11 cellular contexts compared by ENCODE assay signal in genomic region chr11:107770546-107770945, GRCh38. TPM values are rescaled to one million over a fixed set of nuclear protein-coding genes. Genes with fewer than 3 reads are reported as not detected.
DNase-seq lines count a peak whose midpoint lies in the region; ATAC-seq and TF ChIP-seq lines count a peak whose summit lies in the region.
"Had no signal": no experiment of that assay in that cellular context is flagged by ENCODE, and none has a peak within 500 bp of the region (broad histone marks: within the 10 kb centered on the region; RNA-seq: fewer than 3 reads in every experiment).

No MANE protein-coding gene starts in this region.

- POLR2A ChIA-PET in activated CD4-positive, alpha-beta memory T cell treated with anti-CD3 and anti-CD28 coated beads, Interleukin-2, amount 10 ng/mL, durations not matched to agents 7 days and 5 days (lab: Charles Lee), result no interaction called here

- ATAC-seq in HG03060 (IDR thresholded peaks at IDR 0.05; ENCODE audit: low read depth, unreplicated experiment) (peak; percentile 6), GM21381 (IDR thresholded peaks at IDR 0.05; ENCODE audit: unreplicated experiment) (no peak)

- DNase-seq in GM03348 (ENCODE audit: low spot score), result peak; percentile 38
- no peak for DNase-seq in activated CD4-positive, alpha-beta memory T cell treated with anti-CD3 and anti-CD28 coated beads, Interleukin-2, amount 10 ng/mL, durations not matched to agents 7 days and 5 days
- no peak for DNase-seq in neuronal stem cell (ENCODE audit: low spot score)
- no peak for DNase-seq in NCI-H510A treated with DMSO at 0.1 percent for 48 hours (lab: John Stamatoyannopoulos, UW)
- DNase-seq in erythroblast (lab: John Stamatoyannopoulos, UW), result no peak
- DNase-seq in NCI-H345 treated with DMSO at 0.1 percent for 48 hours (lab: John Stamatoyannopoulos, UW; ENCODE audit: unreplicated experiment), result no peak
- DNase-seq: left lung had no signal

- H3K4ac ChIP-seq in neuronal stem cell (ENCODE audit: low read length), result no peak overlapping the region

- peaks cover 10% of the 10 kb centered on the region for H3K27me3 Mint-ChIP-seq in activated CD4-positive, alpha-beta memory T cell treated with anti-CD3 and anti-CD28 coated beads, Interleukin-2, amount 10 ng/mL, durations not matched to agents 7 days and 5 days

- H3K18ac ChIP-seq in neuronal stem cell (ENCODE audit: low read length), result no peak overlapping the region

- H3K27ac ChIP-seq in neuronal stem cell (replicated peaks; ENCODE audit: low read length), result no peak overlapping the region
- H3K27ac ChIP-seq: cardiac muscle cell, left lung had no signal

- H3K9me3 Mint-ChIP-seq in activated CD4-positive, alpha-beta memory T cell treated with anti-CD3 and anti-CD28 coated beads, Interleukin-2, amount 10 ng/mL, durations not matched to agents 7 days and 5 days, result no peaks in the 10 kb centered on the region

- peak overlapping the region; percentile 81 for H2AFZ ChIP-seq in neuronal stem cell (ENCODE audit: low read length)

- H3K4me1 Mint-ChIP-seq in activated CD4-positive, alpha-beta memory T cell treated with anti-CD3 and anti-CD28 coated beads, Interleukin-2, amount 10 ng/mL, durations not matched to agents 7 days and 5 days, result peaks cover 17% of the 10 kb centered on the region

- H2BK5ac ChIP-seq in neuronal stem cell (ENCODE audit: low read length), result no peak overlapping the region

- H3K27ac Mint-ChIP-seq in activated CD4-positive, alpha-beta memory T cell treated with anti-CD3 and anti-CD28 coated beads, Interleukin-2, amount 10 ng/mL, durations not matched to agents 7 days and 5 days, result peak overlapping the region; percentile 18

- H3K4me2 ChIP-seq in neuronal stem cell (ENCODE audit: insufficient read depth, low read length, poor library complexity, severe bottlenecking), result no peak overlapping the region

- no peaks in the 10 kb centered on the region for H3K36me3 ChIP-seq in neuronal stem cell (replicated peaks in 1 of 2; ENCODE audit: control insufficient read depth in 2 of 2, insufficient read depth in 2 of 2, low read length in 2 of 2)
- H3K36me3 ChIP-seq: cardiac muscle cell, left lung had no signal

- CTCF ChIA-PET in activated CD4-positive, alpha-beta memory T cell treated with anti-CD3 and anti-CD28 coated beads, Interleukin-2, amount 10 ng/mL, durations not matched to agents 7 days and 5 days (lab: Charles Lee), result interaction anchor here (0.6 to 4.8 kb wide), 13 partner anchors 8 to 523 kb away, joined by 3 to 30 read pairs (median 3); no protein-coding TSS in a partner anchor

- H4K8ac ChIP-seq in neuronal stem cell (ENCODE audit: low read depth, low read length), result no peak overlapping the region

- no peaks in the 10 kb centered on the region for H3K36me3 Mint-ChIP-seq in activated CD4-positive, alpha-beta memory T cell treated with anti-CD3 and anti-CD28 coated beads, Interleukin-2, amount 10 ng/mL, durations not matched to agents 7 days and 5 days (ENCODE audit: low read depth)

- H2BK15ac ChIP-seq in neuronal stem cell (ENCODE audit: low read length), result no peak overlapping the region

- H3K4me3 ChIP-seq in neuronal stem cell (ENCODE audit: low read length in 2 of 2), result no peak overlapping the region
- H3K4me3 ChIP-seq: cardiac muscle cell, left lung had no signal

- no peak overlapping the region for H2AK5ac ChIP-seq in neuronal stem cell (ENCODE audit: low read depth, low read length)

- H3K9me3 ChIP-seq in neuronal stem cell (replicated peaks in 1 of 2; ENCODE audit: control insufficient read depth in 2 of 2, insufficient read depth in 1 of 2, low read depth in 1 of 2, low read length in 2 of 2), result no peaks in the 10 kb centered on the region
- H3K9me3 ChIP-seq: left lung had no signal

- WGBS in neuronal stem cell (ENCODE audit: extremely low coverage in 2 of 2, insufficient read length in 2 of 2, insufficient replicate concordance in 1 of 2), 2 donors, result no CpG with 5 or more reads among the region's 3 CpGs

- no peaks in the 10 kb centered on the region for H3K27me3 ChIP-seq in neuronal stem cell (ENCODE audit: control insufficient read depth in 3 of 3, insufficient read depth in 3 of 3, low read depth in 1 of 3, low read length in 3 of 3)
- H3K27me3 ChIP-seq: cardiac muscle cell, left lung had no signal

- H2BK12ac ChIP-seq in neuronal stem cell (ENCODE audit: low read length), result no peak overlapping the region

- H2BK120ac ChIP-seq in neuronal stem cell (ENCODE audit: low read depth, low read length), result no peak overlapping the region

- H3K79me1 ChIP-seq in neuronal stem cell (ENCODE audit: low read depth, low read length), result no peaks in the 10 kb centered on the region

- no peak for TF ChIP-seq POLR2A in erythroblast (IDR thresholded peaks at IDR 0.05; ENCODE audit: low read length)

- H3K9ac ChIP-seq in neuronal stem cell (ENCODE audit: low read depth, low read length, poor library complexity), result no peak overlapping the region

- no peak overlapping the region for H3K4me3 Mint-ChIP-seq in activated CD4-positive, alpha-beta memory T cell treated with anti-CD3 and anti-CD28 coated beads, Interleukin-2, amount 10 ng/mL, durations not matched to agents 7 days and 5 days

- peaks cover 4 to 16% of the 10 kb centered on the region in 2 donors for H3K4me1 ChIP-seq in neuronal stem cell (ENCODE audit: control insufficient read depth in 2 of 2, insufficient read depth in 1 of 2, low read depth in 1 of 2, low read length in 2 of 2)
- H3K4me1 ChIP-seq: left lung had no signal

- no peak overlapping the region for H4K91ac ChIP-seq in neuronal stem cell (ENCODE audit: low read depth, low read length, poor library complexity)

- no peak overlapping the region for H3K14ac ChIP-seq in neuronal stem cell (ENCODE audit: low read length)

- H3K23ac ChIP-seq in neuronal stem cell (ENCODE audit: low read depth, low read length, poor library complexity), result no peak overlapping the region

RNA-seq across cellular contexts. Expression of gene SLN, which starts 58.7 kb away (rescaled TPM):
- not detected for total RNA-seq in activated CD4-positive, alpha-beta memory T cell treated with anti-CD3 and anti-CD28 coated beads, Interleukin-2, amount 10 ng/mL, durations not matched to agents 7 days and 5 days
- not detected for polyA plus RNA-seq in neuronal stem cell (2013, experiment 1 of 2)
- not detected for polyA plus RNA-seq in neuronal stem cell (2013, experiment 2 of 2)
- total RNA-seq: Calu3, cardiac muscle cell had no signal
